Comparison of ENCODE assay signal across 1 cellular context in genomic region chr16:46883690-46884512, GRCh38.
TF ChIP-seq lines count a peak whose summit lies in the region.

GPT2 (plus strand) TSS chr16:46884362; CDS start chr16:46884716, 354 bp downstream.

TF ChIP-seq in HepG2, 621 proteins besides CTCF, POLR2A, EP300 and RAD21 (continued from another document and continues in another):
- TF ChIP-seq PCBP2 (optimal IDR thresholded peaks at IDR 0.05; ENCODE audit: low read depth, low read length, poor library complexity, severe bottlenecking): no peak
- TF ChIP-seq ZGPAT (CRISPR knock-in tag; IDR thresholded peaks at IDR 0.05): peak; percentile 99
- TF ChIP-seq ZNF562 (CRISPR knock-in tag; IDR thresholded peaks at IDR 0.05; ENCODE audit: borderline replicate concordance): no peak
- TF ChIP-seq IRF1 (CRISPR knock-in tag; IDR thresholded peaks at IDR 0.05; ENCODE audit: low read depth): 0 out of 2 replicates have a peak, but pooled peaks have one; percentile 68
- no peak; the same call in none of the 2 replicates for TF ChIP-seq ZNF607 (CRISPR knock-in tag; IDR thresholded peaks at IDR 0.05; ENCODE audit: borderline replicate concordance)
- TF ChIP-seq ZKSCAN1 (IDR thresholded peaks at IDR 0.05; ENCODE audit: low read length): no peak; the same call in 1 of the 2 replicates
- TF ChIP-seq ZBTB2 (CRISPR knock-in tag; IDR thresholded peaks at IDR 0.05; ENCODE audit: low read depth): peak; percentile 96
- peak; percentile 90 for TF ChIP-seq POLR2G (IDR thresholded peaks at IDR 0.05; ENCODE audit: low read depth, low read length)
- TF ChIP-seq KAT8 (CRISPR knock-in tag; IDR thresholded peaks at IDR 0.05): peak; percentile 87; the same call in 1 of the 2 replicates
- no peak; the same call in 1 of the 2 replicates for TF ChIP-seq NR0B2 (CRISPR knock-in tag; IDR thresholded peaks at IDR 0.05)
- peak; percentile 86 for TF ChIP-seq ARNTL (CRISPR knock-in tag; IDR thresholded peaks at IDR 0.05)
- no peak; the same call in 1 of the 2 replicates for TF ChIP-seq CAMTA2 (CRISPR knock-in tag; IDR thresholded peaks at IDR 0.05; ENCODE audit: borderline replicate concordance)
- peak; percentile 99 for TF ChIP-seq SP4 (CRISPR knock-in tag; IDR thresholded peaks at IDR 0.05)
- peak; percentile 58; the same call in 1 of the 2 replicates for TF ChIP-seq ZMYM2 (CRISPR knock-in tag; IDR thresholded peaks at IDR 0.05)
- peak; percentile 79; the same call in 1 of the 2 replicates for TF ChIP-seq ZFP37 (CRISPR knock-in tag; IDR thresholded peaks at IDR 0.05; ENCODE audit: borderline replicate concordance)
- peak; percentile 94; the same call in 1 of the 2 replicates for TF ChIP-seq ZSCAN9 (CRISPR knock-in tag; IDR thresholded peaks at IDR 0.05; ENCODE audit: borderline replicate concordance)
- TF ChIP-seq ZNF281 (CRISPR knock-in tag; IDR thresholded peaks at IDR 0.05; ENCODE audit: borderline replicate concordance): peak; percentile 80
- no peak for TF ChIP-seq ZNF644 (CRISPR knock-in tag; IDR thresholded peaks at IDR 0.05; ENCODE audit: low read depth)
- peak; percentile 95 for TF ChIP-seq ZBTB7A (CRISPR knock-in tag; IDR thresholded peaks at IDR 0.05)
- peak; percentile 98 for TF ChIP-seq ZNF580 (CRISPR knock-in tag; IDR thresholded peaks at IDR 0.05; ENCODE audit: borderline replicate concordance, low read depth)
- TF ChIP-seq ZNF496 (CRISPR knock-in tag; IDR thresholded peaks at IDR 0.05; ENCODE audit: insufficient replicate concordance): no peak
- TF ChIP-seq ZNF615 (CRISPR knock-in tag; IDR thresholded peaks at IDR 0.05; ENCODE audit: borderline replicate concordance): peak; percentile 89; the same call in 1 of the 2 replicates
- TF ChIP-seq ZNF101 (CRISPR knock-in tag; IDR thresholded peaks at IDR 0.05; ENCODE audit: borderline replicate concordance, low read depth): no peak
- peak; percentile 85 for TF ChIP-seq FOXM1 (CRISPR knock-in tag; IDR thresholded peaks at IDR 0.05)
- peak; percentile 18; the same call in 1 of the 2 replicates for TF ChIP-seq ZNF441 (CRISPR knock-in tag; IDR thresholded peaks at IDR 0.05; ENCODE audit: borderline replicate concordance)
- peak; percentile 80 for TF ChIP-seq PRDM10 (CRISPR knock-in tag; IDR thresholded peaks at IDR 0.05; ENCODE audit: low read depth)
- TF ChIP-seq ZNF704 (CRISPR knock-in tag; IDR thresholded peaks at IDR 0.05; ENCODE audit: borderline replicate concordance): peak; percentile 47; the same call in 1 of the 2 replicates
- no peak for TF ChIP-seq DZIP1 (CRISPR knock-in tag; IDR thresholded peaks at IDR 0.05)
- TF ChIP-seq ZNF367 (CRISPR knock-in tag; IDR thresholded peaks at IDR 0.05; ENCODE audit: borderline replicate concordance): no peak; the same call in 1 of the 2 replicates
- no peak; the same call in 1 of the 2 replicates for TF ChIP-seq ZNF646 (CRISPR knock-in tag; IDR thresholded peaks at IDR 0.05)
